ENCODE assay signal across 23 cellular contexts in genomic region chr3:151751161-151751560, GRCh38. TPM values are rescaled to one million over a fixed set of nuclear protein-coding genes. Genes with fewer than 3 reads are reported as not detected.
DNase-seq lines count a peak whose midpoint lies in the region; ATAC-seq and TF ChIP-seq lines count a peak whose summit lies in the region.
"Had no signal": no experiment of that assay in that cellular context is flagged by ENCODE, and none has a peak within 500 bp of the region (broad histone marks: within the 10 kb centered on the region; RNA-seq: fewer than 3 reads in every experiment).

No MANE protein-coding gene starts in this region.

- 13 to 20% methylated on average over 1 of the region's 1 CpG for WGBS in body of pancreas, 2 donors

- TF ChIP-seq POLR2A in body of pancreas (IDR thresholded peaks at IDR 0.05), result no peak

- DNase-seq in Right ventricle myocardium superior (no peak), left ventricle myocardium inferior (no peak), SKM-1 treated with dmso at 0.1 percent for 144 hours (lab: John Stamatoyannopoulos, UW; ENCODE audit: unreplicated experiment) (peak; percentile 39), fibroblast of the conjunctiva (ENCODE audit: low read depth) (peak; percentile 78), upper lobe of right lung (no peak), body of pancreas (no peak), NCI-H748 (lab: John Stamatoyannopoulos, UW; ENCODE audit: unreplicated experiment) (no peak), substantia nigra (lab: John Stamatoyannopoulos, UW) (no peak)
- DNase-seq: activated CD8-positive, alpha-beta T cell treated with anti-CD3 and anti-CD28 coated beads for 36 hours; Calu3; dermis blood vessel endothelial cell; KBM-7; NCI-H2029; NCI-H82; SHP77 treated with DMSO at 0.1 percent for 48 hours; stimulated activated naive CD4-positive, alpha-beta T cell treated with Interleukin-2 at 50 U/mL for 16 hours had no signal

- H3K27me3 ChIP-seq in left ventricle myocardium inferior (ENCODE audit: low read depth), result no peaks in the 10 kb centered on the region
- no peaks in the 10 kb centered on the region for H3K27me3 ChIP-seq in upper lobe of right lung
- no peaks in the 10 kb centered on the region for H3K27me3 ChIP-seq in body of pancreas
- H3K27me3 ChIP-seq: vagina had no signal

- intact Hi-C loops in Right ventricle myocardium superior (cut with DNase I), result no loop called here
- intact Hi-C loops in left ventricle myocardium inferior (cut with micrococcal nuclease), result no loop called here
- intact Hi-C loops in upper lobe of right lung (cut with DNase I), result no loop called here
- intact Hi-C loops in body of pancreas (cut with DNase I), result no loop called here

- ATAC-seq in Right ventricle myocardium superior (ENCODE audit: poor library complexity), result peak; percentile 53
- ATAC-seq in upper lobe of right lung, result peak; percentile 62
- no peak for ATAC-seq in body of pancreas
- ATAC-seq: A549; activated CD8-positive, alpha-beta T cell treated with anti-CD3 and anti-CD28 coated beads for 36 hours; activated T-helper 17 cell treated with anti-CD3 and anti-CD28 coated beads, Interleukin-2, amount 50 U/mL, for 72 hours had no signal

- TF ChIP-seq CTCF in left ventricle myocardium inferior (IDR thresholded peaks at IDR 0.05; ENCODE audit: borderline replicate concordance) (no peak), upper lobe of right lung (IDR thresholded peaks at IDR 0.05) (no peak), body of pancreas (IDR thresholded peaks at IDR 0.05) (no peak)

- H3K27ac ChIP-seq in left ventricle myocardium inferior (replicated peaks) (no peak overlapping the region), upper lobe of right lung (no peak overlapping the region), body of pancreas (no peak overlapping the region), substantia nigra (ENCODE audit: low read depth, low read length, poor library complexity, severe bottlenecking) (no peak overlapping the region)
- H3K27ac ChIP-seq: A549, vagina had no signal

- H3K36me3 ChIP-seq in left ventricle myocardium inferior (no peaks in the 10 kb centered on the region), upper lobe of right lung (no peaks in the 10 kb centered on the region), body of pancreas (replicated peaks in 1 of 2; ENCODE audit: insufficient read depth in 1 of 2, low read depth in 2 of 2) (no peaks in the 10 kb centered on the region)
- H3K36me3 ChIP-seq: vagina had no signal

- H3K4me3 ChIP-seq in left ventricle myocardium inferior, result no peak overlapping the region
- H3K4me3 ChIP-seq in upper lobe of right lung, result no peak overlapping the region
- no peak overlapping the region for H3K4me3 ChIP-seq in body of pancreas
- H3K4me3 ChIP-seq: A549, skin epidermis, vagina had no signal

- H3K9me3 ChIP-seq in left ventricle myocardium inferior (replicated peaks) (peaks cover 25% of the 10 kb centered on the region), upper lobe of right lung (no peaks in the 10 kb centered on the region), body of pancreas (no peaks in the 10 kb centered on the region)
- H3K9me3 ChIP-seq: vagina had no signal

- H3K4me1 ChIP-seq in left ventricle myocardium inferior, result no peaks in the 10 kb centered on the region
- no peaks in the 10 kb centered on the region for H3K4me1 ChIP-seq in upper lobe of right lung
- H3K4me1 ChIP-seq in body of pancreas, result no peaks in the 10 kb centered on the region
- H3K4me1 ChIP-seq: A549 had no signal

RNA-seq across cellular contexts. Expression of gene AADACL2, which starts 17.4 kb away (rescaled TPM):
- total RNA-seq in Right ventricle myocardium superior, result not detected
- total RNA-seq in left ventricle myocardium inferior, result not detected
- total RNA-seq in upper lobe of right lung, result not detected
- total RNA-seq in body of pancreas, result not detected
- total RNA-seq: activated CD8-positive, alpha-beta T cell treated with anti-CD3 and anti-CD28 coated beads for 36 hours; activated T-helper 17 cell treated with anti-CD3 and anti-CD28 coated beads, Interleukin-2, amount 50 U/mL, for 72 hours; Calu3; dermis blood vessel endothelial cell; frontal cortex; H4; mesothelial cell of epicardium had no signal

Comparison
In these comparisons a context has a peak if more than half of its experiments do, and no peak if none do; other contexts are left out.
1. DNase-seq: peak in SKM-1 treated with dmso at 0.1 percent for 144 hours (single experiment) and fibroblast of the conjunctiva (single experiment); none in Right ventricle myocardium superior (single experiment), left ventricle myocardium inferior (single experiment), upper lobe of right lung (single experiment), body of pancreas (0 of 4), NCI-H748 (single experiment) and substantia nigra (0 of 49).